Comparison of ENCODE assay signal across 23 cellular contexts in genomic region chr2:63596487-63596886, GRCh38.
"Had no signal": no experiment of that assay in that cellular context is flagged by ENCODE, and none has a peak within 500 bp of the region (broad histone marks: within the 10 kb centered on the region; RNA-seq: fewer than 3 reads in every experiment).

No MANE protein-coding gene starts in this region.

- H3K4me3 Mint-ChIP-seq: activated naive CD8-positive, alpha-beta T cell treated with anti-CD3 and anti-CD28 coated beads for 36 hours; activated T-helper 1 cell treated with anti-CD3 and anti-CD28 coated beads, Interleukin-12 subunit alpha, Interleukin-12 subunit beta, Interleukin-2, Interleukin-4 antibody, amounts not matched to agents 30 ng/mL and 10 ng/mL and 1 ng/mL, durations not matched to agents 14 hours and 24 hours and 36 hours; memory B cell; naive B cell; neural crest cell; stimulated activated naive CD8-positive, alpha-beta T cell treated with anti-CD3 and anti-CD28 coated beads, Interleukin-15, amount 100 ng/mL, for 72 hours; T-helper 1 cell treated with Interleukin-12 subunit alpha and Interleukin-12 subunit beta and Interleukin-4 antibody, amounts not matched to agents 30 μg/mL and 1 μg/mL, for 36 hours had no signal

- H3K4me3 ChIP-seq: colonic mucosa, mucosa of descending colon, skin epidermis had no signal

- H3K27ac Mint-ChIP-seq: activated naive CD8-positive, alpha-beta T cell treated with anti-CD3 and anti-CD28 coated beads for 36 hours; activated T-helper 1 cell treated with anti-CD3 and anti-CD28 coated beads, Interleukin-12 subunit alpha, Interleukin-12 subunit beta, Interleukin-2, Interleukin-4 antibody, amounts not matched to agents 30 ng/mL and 10 ng/mL and 1 ng/mL, durations not matched to agents 14 hours and 24 hours and 36 hours; memory B cell; naive B cell; progenitor cell of endocrine pancreas; stimulated activated naive CD8-positive, alpha-beta T cell treated with anti-CD3 and anti-CD28 coated beads, Interleukin-15, amount 100 ng/mL, for 72 hours; T-helper 1 cell treated with Interleukin-12 subunit alpha and Interleukin-12 subunit beta and Interleukin-4 antibody, amounts not matched to agents 30 μg/mL and 1 μg/mL, for 36 hours had no signal

- H3K9me3 Mint-ChIP-seq: activated naive CD8-positive, alpha-beta T cell treated with anti-CD3 and anti-CD28 coated beads for 36 hours; activated T-helper 1 cell treated with anti-CD3 and anti-CD28 coated beads, Interleukin-12 subunit alpha, Interleukin-12 subunit beta, Interleukin-2, Interleukin-4 antibody, amounts not matched to agents 30 ng/mL and 10 ng/mL and 1 ng/mL, durations not matched to agents 14 hours and 24 hours and 36 hours; memory B cell; naive B cell; neural crest cell; stimulated activated naive CD8-positive, alpha-beta T cell treated with anti-CD3 and anti-CD28 coated beads, Interleukin-15, amount 100 ng/mL, for 72 hours; T-helper 1 cell treated with Interleukin-12 subunit alpha and Interleukin-12 subunit beta and Interleukin-4 antibody, amounts not matched to agents 30 μg/mL and 1 μg/mL, for 36 hours had no signal

- H3K9me3 ChIP-seq: colonic mucosa, mucosa of descending colon had no signal

- H3K27me3 ChIP-seq: colonic mucosa, foreskin keratinocyte had no signal

- H3K27me3 Mint-ChIP-seq: activated naive CD8-positive, alpha-beta T cell treated with anti-CD3 and anti-CD28 coated beads for 36 hours; memory B cell; naive B cell; progenitor cell of endocrine pancreas; stimulated activated naive CD8-positive, alpha-beta T cell treated with anti-CD3 and anti-CD28 coated beads, Interleukin-15, amount 100 ng/mL, for 72 hours had no signal

- H3K4me1 ChIP-seq: colonic mucosa, foreskin keratinocyte had no signal

- H3K27ac ChIP-seq: colonic mucosa, foreskin keratinocyte, skin epidermis had no signal

- ATAC-seq: foreskin keratinocyte; mucosa of descending colon; right cardiac atrium; stimulated activated naive CD8-positive, alpha-beta T cell treated with anti-CD3 and anti-CD28 coated beads, Interleukin-15, amount 100 ng/mL, for 72 hours had no signal

- DNase-seq: activated CD4-positive, alpha-beta T cell treated with anti-CD3 and anti-CD28 coated beads, Interleukin-2, amount 50 U/mL, for 1 hour; activated CD4-positive, CD25-positive, alpha-beta regulatory T cell treated with anti-CD3 and anti-CD28 coated beads, Interleukin-2, amount 50 U/mL, for 72 hours; activated naive CD8-positive, alpha-beta T cell treated with anti-CD3 and anti-CD28 coated beads for 36 hours; amygdala; central memory CD4-positive, alpha-beta T cell; colonic mucosa; foreskin keratinocyte; glutamatergic neuron; hypothalamus; islet precursor cell; mucosa of descending colon; naive B cell; right cardiac atrium; stimulated activated CD4-positive, alpha-beta T cell treated with anti-CD3 and anti-CD28 coated beads, Interleukin-15, amount 100 ng/mL, for 24 hours; stimulated activated CD4-positive, alpha-beta T cell treated with anti-CD3 and anti-CD28 coated beads, Interleukin-2, amount 100 ng/mL, for 48 hours; stimulated activated naive CD8-positive, alpha-beta T cell treated with anti-CD3 and anti-CD28 coated beads, Interleukin-15, amount 100 ng/mL, for 72 hours; trophoblast cell had no signal
